In genomic region chr17:7394452-7395191, GRCh38 we compare ENCODE assay signal across 8 cellular contexts. TPM values are rescaled to one million over a fixed set of nuclear protein-coding genes. Genes with fewer than 3 reads are reported as not detected.
DNase-seq lines count a peak whose midpoint lies in the region; ATAC-seq and TF ChIP-seq lines count a peak whose summit lies in the region.

Gene PLSCR3 (minus strand): TSS chr17:7394525. CDS start chr17:7394110, 415 bp downstream.

- peak within 1 kb of the TSS; percentile 88 for H3K27ac Mint-ChIP-seq in activated CD4-positive, alpha-beta memory T cell treated with anti-CD3 and anti-CD28 coated beads for 36 hours

- TF ChIP-seq POLR2A in lower leg skin (IDR thresholded peaks at IDR 0.05), result peak in 1 of 2 donors; percentile 89

- TF ChIP-seq CTCF in AG09309 (IDR thresholded peaks at IDR 0.05; ENCODE audit: control insufficient read depth, insufficient read depth, low read depth, low read length, missing control alignments) (peak; percentile 46), dorsolateral prefrontal cortex (IDR thresholded peaks at IDR 0.05 in 54 of 56, conservative IDR thresholded peaks at IDR 0.05 in 2 of 56; ENCODE audit: low read depth in 1 of 56, partially characterized antibody in 56 of 56) (peak in 46 of 56 donors; percentile 16 to 69 (median 41)), lower leg skin (IDR thresholded peaks at IDR 0.05) (no peak)

- H3K4me1 Mint-ChIP-seq in activated CD4-positive, alpha-beta memory T cell treated with anti-CD3 and anti-CD28 coated beads for 36 hours (ENCODE audit: low read depth), result peaks cover 27% of the 10 kb centered on the region

- CTCF ChIA-PET in activated CD4-positive, alpha-beta memory T cell treated with anti-CD3 and anti-CD28 coated beads for 36 hours (lab: Charles Lee), result interaction anchor here (0.7 to 2.1 kb wide), 5 partner anchors 39 to 292 kb away, joined by 3 to 9 read pairs (median 4); partner anchors contain the start of genes SLC2A4, TMEM95 and TP53

- WGBS in lower leg skin, 2 donors, result 0 to 2% methylated on average over 21 of the region's 71 CpGs

- POLR2A ChIA-PET in activated CD4-positive, alpha-beta memory T cell treated with anti-CD3 and anti-CD28 coated beads for 36 hours (lab: Charles Lee), result interaction anchor here (0.7 to 1.6 kb wide), 3 partner anchors 9 to 90 kb away, joined by 3 to 8 read pairs (median 3); partner anchors contain the start of genes POLR2A and TMEM256

- ATAC-seq in GM18868 (IDR thresholded peaks at IDR 0.05; ENCODE audit: unreplicated experiment) (peak; percentile 76), HG03159 (IDR thresholded peaks at IDR 0.05; ENCODE audit: unreplicated experiment) (peak; percentile 69)

- peak; percentile 35 for DNase-seq in AG09309 (ENCODE audit: low read depth)
- DNase-seq in NCI-H69 (lab: John Stamatoyannopoulos, UW), result peak; percentile 83
- DNase-seq in activated CD4-positive, alpha-beta memory T cell treated with anti-CD3 and anti-CD28 coated beads for 36 hours, result peak; percentile 86
- peak; percentile 71 to 92 (median 83) for DNase-seq in dorsolateral prefrontal cortex
- DNase-seq in lower leg skin (ENCODE audit: low spot score in 2 of 2), result peak; percentile 73 to 97
- DNase-seq in stimulated activated CD4-positive, alpha-beta T cell treated with anti-CD3 and anti-CD28 coated beads, Interleukin-4, amount 100 ng/mL, for 24 hours, result peak; percentile 82

- peak within 1 kb of the TSS; percentile 95 for H3K4me3 Mint-ChIP-seq in activated CD4-positive, alpha-beta memory T cell treated with anti-CD3 and anti-CD28 coated beads for 36 hours

- H3K36me3 Mint-ChIP-seq in activated CD4-positive, alpha-beta memory T cell treated with anti-CD3 and anti-CD28 coated beads for 36 hours, result peaks cover 25% of the 10 kb centered on the region

- H3K9me3 Mint-ChIP-seq in activated CD4-positive, alpha-beta memory T cell treated with anti-CD3 and anti-CD28 coated beads for 36 hours, result no peaks in the 10 kb centered on the region

- intact Hi-C loops in activated CD4-positive, alpha-beta memory T cell treated with anti-CD3 and anti-CD28 coated beads for 36 hours (cut with micrococcal nuclease), result loop anchor here (1.0 to 5.0 kb wide), 3 partner anchors 10 to 112 kb away; partner anchors contain the start of genes SLC2A4, TMEM102 and TMEM256
- intact Hi-C loops in dorsolateral prefrontal cortex (cut with DNase I), result loop anchor here in 1 of 2 donors (5.0 kb wide), 1 partner anchor 37 kb away; the partner anchor contains the start of gene TMEM95
- intact Hi-C loops in lower leg skin (cut with DNase I; ENCODE audit: low total_unique reads), result no loop called here

- peak within 1 kb of the TSS; percentile 78 for H3K4me3 ChIP-seq in AG09309 (ENCODE audit: control insufficient read depth, low read depth, low read length)
- H3K4me3 ChIP-seq in dorsolateral prefrontal cortex, result peak within 1 kb of the TSS; percentile 55 to 98 (median 90)
- H3K4me3 ChIP-seq in lower leg skin (ENCODE audit: low read depth, poor library complexity, severe bottlenecking), result peak within 1 kb of the TSS; percentile 61

- H3K27me3 ChIP-seq in dorsolateral prefrontal cortex, result no peaks in the 10 kb centered on the region

- no peaks in the 10 kb centered on the region for H3K27me3 Mint-ChIP-seq in activated CD4-positive, alpha-beta memory T cell treated with anti-CD3 and anti-CD28 coated beads for 36 hours

- H3K27ac ChIP-seq in dorsolateral prefrontal cortex, result peak within 1 kb of the TSS; percentile 61 to 98 (median 93)

RNA-seq across cellular contexts. Expression of gene PLSCR3, which starts in this region (rescaled TPM):
- 10 to 100 TPM; 78.2 to 87.0 TPM for total RNA-seq in activated CD4-positive, alpha-beta memory T cell treated with anti-CD3 and anti-CD28 coated beads for 36 hours
- 10 to 100 TPM in 116 of 120 experiments, 1 to 10 TPM in 4; 7.3 to 23.9 (median 14.2) TPM for total RNA-seq in dorsolateral prefrontal cortex
- total RNA-seq in lower leg skin, result 10 to 100 TPM; 21.6 to 38.1 (median 24.5) TPM

Comparison
In these comparisons a context has a peak if more than half of its experiments do, and no peak if none do; other contexts are left out.
1. Peak in every context shown above with its lines: DNase-seq, ATAC-seq, H3K4me3 ChIP-seq and H3K27ac ChIP-seq.
2. DNase-seq: peak in every context shown above with its lines; median percentile 86 in activated CD4-positive, alpha-beta memory T cell treated with anti-CD3 and anti-CD28 coated beads for 36 hours; 85 in lower leg skin; 83 in NCI-H69; 83 in dorsolateral prefrontal cortex; 82 in stimulated activated CD4-positive, alpha-beta T cell treated with anti-CD3 and anti-CD28 coated beads, Interleukin-4, amount 100 ng/mL, for 24 hours; 35 in AG09309.
3. CTCF ChIP-seq: peak in AG09309 (single experiment) and dorsolateral prefrontal cortex (46 of 56); none in lower leg skin (0 of 3).